ENCODE assay signal across 2 cellular contexts in the genomic region with DNA sequence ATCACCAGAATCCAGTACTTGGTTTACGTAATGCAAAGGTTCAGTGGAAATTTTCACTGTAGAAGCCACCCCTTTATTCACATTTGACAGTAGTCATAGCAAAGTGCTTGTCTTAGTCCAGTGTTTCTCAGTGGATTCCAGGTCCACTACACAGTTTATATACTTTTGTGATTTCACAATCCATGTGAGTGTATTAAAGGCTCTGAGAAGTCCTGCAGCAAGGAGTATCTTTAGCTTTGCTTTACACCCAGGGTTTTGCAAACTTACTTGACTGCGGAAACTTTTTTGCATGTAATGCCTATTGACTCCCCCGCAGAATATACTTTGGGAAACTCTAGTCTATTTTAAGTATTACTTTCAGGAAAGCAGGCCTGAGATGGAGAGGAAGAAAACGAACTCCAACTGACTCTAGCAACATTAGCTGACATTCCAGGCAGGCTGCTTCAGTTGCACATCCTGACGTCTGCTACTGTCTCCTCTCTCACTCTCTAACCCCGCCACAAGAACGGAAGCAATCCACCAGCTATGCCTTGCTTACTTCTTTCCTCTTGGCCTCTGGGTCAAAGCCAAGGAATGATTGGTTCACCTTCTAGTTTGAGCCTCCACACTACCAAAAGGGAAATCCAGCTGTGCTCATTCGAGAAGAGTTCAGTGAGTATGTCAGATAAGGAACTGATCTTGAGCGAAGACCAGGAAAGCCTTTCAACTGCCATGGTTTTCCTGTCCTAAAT.
TF ChIP-seq lines count a peak whose summit lies in the region.

No MANE protein-coding gene starts in this region.

TF ChIP-seq in HEK293, 187 proteins besides CTCF, POLR2A, EP300 and RAD21 (continued from another document):
- TF ChIP-seq ZNF239 (tag by site-specific recombination; IDR thresholded peaks at IDR 0.05): peak; percentile 91

TF ChIP-seq in endothelial cell of umbilical vein, 7 proteins besides CTCF, POLR2A, EP300 and RAD21 (continued from another document):
- peak; percentile 63 for TF ChIP-seq GATA2 (IDR thresholded peaks at IDR 0.05; ENCODE audit: insufficient read depth, insufficient read length, low read depth, low read length)
- TF ChIP-seq, protein P1, sequence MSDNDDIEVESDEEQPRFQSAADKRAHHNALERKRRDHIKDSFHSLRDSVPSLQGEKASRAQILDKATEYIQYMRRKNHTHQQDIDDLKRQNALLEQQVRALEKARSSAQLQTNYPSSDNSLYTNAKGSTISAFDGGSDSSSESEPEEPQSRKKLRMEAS (IDR thresholded peaks at IDR 0.05; ENCODE audit: insufficient read depth, insufficient read length): no peak
- TF ChIP-seq POLR2AphosphoS5 (IDR thresholded peaks at IDR 0.05; ENCODE audit: insufficient read depth, low read depth, low read length): peak; percentile 54
TF ChIP-seq in endothelial cell of umbilical vein: peak in this region for 3.
